18 cellular contexts compared by ENCODE assay signal in the genomic region with DNA sequence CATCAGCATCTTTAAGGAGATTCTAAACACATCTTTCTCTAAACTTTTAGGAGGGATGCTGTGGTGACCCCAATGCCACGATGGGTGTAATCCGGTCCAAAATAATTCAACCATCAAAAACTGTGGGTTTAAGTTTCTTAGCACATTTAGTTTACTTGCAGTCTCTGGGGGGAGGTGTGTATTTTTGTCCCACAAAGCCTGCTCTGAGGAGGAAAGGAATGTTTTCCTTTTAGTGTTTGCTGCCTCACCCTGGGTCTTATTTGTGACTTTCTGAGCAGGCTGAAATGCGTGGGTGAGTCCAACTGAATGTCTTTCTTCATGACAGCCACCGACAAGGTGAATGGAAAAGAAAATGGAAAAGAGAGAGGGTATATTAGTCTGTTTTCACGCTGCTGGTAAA.
"Had no signal": no experiment of that assay in that cellular context is flagged by ENCODE, and none has a peak within 500 bp of the region (broad histone marks: within the 10 kb centered on the region; RNA-seq: fewer than 3 reads in every experiment).

No MANE protein-coding gene starts in this region.

- H3K4me3 Mint-ChIP-seq: activated naive CD8-positive, alpha-beta T cell treated with anti-CD3 and anti-CD28 coated beads, Interleukin-2, amount 10 ng/mL, durations not matched to agents 7 days and 5 days; dendritic cell treated with granulocyte-macrophage colony-stimulating factor and Interleukin-4, amounts not matched to agents 40 ng/mL and 50 ng/mL, for 4 days; effector memory CD8-positive, alpha-beta T cell; naive thymus-derived CD4-positive, alpha-beta T cell; stimulated activated naive CD8-positive, alpha-beta T cell treated with anti-CD3 and anti-CD28 coated beads, Interleukin-15, Interleukin-2, amounts not matched to agents 100 ng/mL and 50 ng/mL, for 24 hours had no signal

- H3K36me3 Mint-ChIP-seq: activated naive CD8-positive, alpha-beta T cell treated with anti-CD3 and anti-CD28 coated beads, Interleukin-2, amount 10 ng/mL, durations not matched to agents 7 days and 5 days had no signal

- DNase-seq: activated naive CD4-positive, alpha-beta T cell; activated naive CD8-positive, alpha-beta T cell treated with anti-CD3 and anti-CD28 coated beads, Interleukin-2, amount 10 ng/mL, durations not matched to agents 7 days and 5 days; aorta; effector memory CD8-positive, alpha-beta T cell; islet precursor cell; left lung; mammary epithelial cell; naive thymus-derived CD4-positive, alpha-beta T cell; occipital lobe; right cardiac atrium; SW 1271 had no signal

- H3K27ac ChIP-seq: epithelial cell of prostate, hepatocyte, left lung, suprapubic skin had no signal

- H3K27me3 Mint-ChIP-seq: activated naive CD8-positive, alpha-beta T cell treated with anti-CD3 and anti-CD28 coated beads, Interleukin-2, amount 10 ng/mL, durations not matched to agents 7 days and 5 days; dendritic cell treated with granulocyte-macrophage colony-stimulating factor and Interleukin-4, amounts not matched to agents 40 ng/mL and 50 ng/mL, for 4 days; naive thymus-derived CD4-positive, alpha-beta T cell; stimulated activated naive CD8-positive, alpha-beta T cell treated with anti-CD3 and anti-CD28 coated beads, Interleukin-15, Interleukin-2, amounts not matched to agents 100 ng/mL and 50 ng/mL, for 24 hours had no signal

- H3K79me2 ChIP-seq: hepatocyte had no signal

- H3K4me1 ChIP-seq: left lung, suprapubic skin had no signal

- H2AFZ ChIP-seq: hepatocyte had no signal

- H3K27me3 ChIP-seq: hepatocyte, left lung, suprapubic skin had no signal

- H3K4me1 Mint-ChIP-seq: activated naive CD8-positive, alpha-beta T cell treated with anti-CD3 and anti-CD28 coated beads, Interleukin-2, amount 10 ng/mL, durations not matched to agents 7 days and 5 days had no signal

- H3K9me3 Mint-ChIP-seq: effector memory CD8-positive, alpha-beta T cell had no signal

- H3K4me2 ChIP-seq: hepatocyte had no signal

- H3K27ac Mint-ChIP-seq: activated naive CD8-positive, alpha-beta T cell treated with anti-CD3 and anti-CD28 coated beads, Interleukin-2, amount 10 ng/mL, durations not matched to agents 7 days and 5 days; dendritic cell treated with granulocyte-macrophage colony-stimulating factor and Interleukin-4, amounts not matched to agents 40 ng/mL and 50 ng/mL, for 4 days; effector memory CD8-positive, alpha-beta T cell; progenitor cell of endocrine pancreas; stimulated activated naive CD8-positive, alpha-beta T cell treated with anti-CD3 and anti-CD28 coated beads, Interleukin-15, Interleukin-2, amounts not matched to agents 100 ng/mL and 50 ng/mL, for 24 hours had no signal

- H3K36me3 ChIP-seq: left lung, suprapubic skin had no signal

- H3K4me3 ChIP-seq: hepatocyte, left lung, suprapubic skin had no signal

- ATAC-seq: activated CD4-positive, CD25-positive, alpha-beta regulatory T cell treated with anti-CD3 and anti-CD28 coated beads, Interleukin-2, amount 50 U/mL, for 24 hours; effector memory CD8-positive, alpha-beta T cell; left lung; naive thymus-derived CD4-positive, alpha-beta T cell; right cardiac atrium had no signal
